ENCODE assay signal across 1 cellular context in genomic region chr11:11403763-11404725, GRCh38.
TF ChIP-seq lines count a peak whose summit lies in the region.

No MANE protein-coding gene starts in this region.

TF ChIP-seq in GM23338, 12 proteins besides CTCF, POLR2A, EP300 and RAD21 (continued from another document):
- TF ChIP-seq, protein P1, sequence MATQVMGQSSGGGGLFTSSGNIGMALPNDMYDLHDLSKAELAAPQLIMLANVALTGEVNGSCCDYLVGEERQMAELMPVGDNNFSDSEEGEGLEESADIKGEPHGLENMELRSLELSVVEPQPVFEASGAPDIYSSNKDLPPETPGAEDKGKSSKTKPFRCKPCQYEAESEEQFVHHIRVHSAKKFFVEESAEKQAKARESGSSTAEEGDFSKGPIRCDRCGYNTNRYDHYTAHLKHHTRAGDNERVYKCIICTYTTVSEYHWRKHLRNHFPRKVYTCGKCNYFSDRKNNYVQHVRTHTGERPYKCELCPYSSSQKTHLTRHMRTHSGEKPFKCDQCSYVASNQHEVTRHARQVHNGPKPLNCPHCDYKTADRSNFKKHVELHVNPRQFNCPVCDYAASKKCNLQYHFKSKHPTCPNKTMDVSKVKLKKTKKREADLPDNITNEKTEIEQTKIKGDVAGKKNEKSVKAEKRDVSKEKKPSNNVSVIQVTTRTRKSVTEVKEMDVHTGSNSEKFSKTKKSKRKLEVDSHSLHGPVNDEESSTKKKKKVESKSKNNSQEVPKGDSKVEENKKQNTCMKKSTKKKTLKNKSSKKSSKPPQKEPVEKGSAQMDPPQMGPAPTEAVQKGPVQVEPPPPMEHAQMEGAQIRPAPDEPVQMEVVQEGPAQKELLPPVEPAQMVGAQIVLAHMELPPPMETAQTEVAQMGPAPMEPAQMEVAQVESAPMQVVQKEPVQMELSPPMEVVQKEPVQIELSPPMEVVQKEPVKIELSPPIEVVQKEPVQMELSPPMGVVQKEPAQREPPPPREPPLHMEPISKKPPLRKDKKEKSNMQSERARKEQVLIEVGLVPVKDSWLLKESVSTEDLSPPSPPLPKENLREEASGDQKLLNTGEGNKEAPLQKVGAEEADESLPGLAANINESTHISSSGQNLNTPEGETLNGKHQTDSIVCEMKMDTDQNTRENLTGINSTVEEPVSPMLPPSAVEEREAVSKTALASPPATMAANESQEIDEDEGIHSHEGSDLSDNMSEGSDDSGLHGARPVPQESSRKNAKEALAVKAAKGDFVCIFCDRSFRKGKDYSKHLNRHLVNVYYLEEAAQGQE (IDR thresholded peaks at IDR 0.05; ENCODE audit: unreplicated experiment): no peak
- TF ChIP-seq STAT1 (IDR thresholded peaks at IDR 0.05; ENCODE audit: unreplicated experiment): no peak
- no peak for TF ChIP-seq ZNF331 (CRISPR knock-in tag; IDR thresholded peaks at IDR 0.05; ENCODE audit: low read depth)
